1 cellular context compared by ENCODE assay signal in genomic region chr1:202084791-202085681, GRCh38.
TF ChIP-seq lines count a peak whose summit lies in the region.

No MANE protein-coding gene starts in this region.

TF ChIP-seq in HepG2, 621 proteins besides CTCF, POLR2A, EP300 and RAD21 (continued from another document and continues in another):
- TF ChIP-seq NFAT5 (CRISPR knock-in tag; IDR thresholded peaks at IDR 0.05) (0 out of 2 replicates have a peak, but pooled peaks have one; percentile 10), NCOR1 (IDR thresholded peaks at IDR 0.05; ENCODE audit: borderline replicate concordance, low read length) (peak; percentile 86; the same call in 1 of the 2 replicates), ZC3H4 (CRISPR knock-in tag; IDR thresholded peaks at IDR 0.05; ENCODE audit: borderline replicate concordance) (no peak), ZNF224 (CRISPR knock-in tag; IDR thresholded peaks at IDR 0.05) (no peak), PRDM4 (CRISPR knock-in tag; IDR thresholded peaks at IDR 0.05; ENCODE audit: borderline replicate concordance) (no peak), BHLHE40 (IDR thresholded peaks at IDR 0.05; ENCODE audit: low read length) (0 out of 2 replicates have a peak, but pooled peaks have one; percentile 3), FOXC1 (CRISPR knock-in tag; IDR thresholded peaks at IDR 0.05; ENCODE audit: borderline replicate concordance) (peak; percentile 61; the same call in 1 of the 2 replicates), PATZ1 (CRISPR knock-in tag; IDR thresholded peaks at IDR 0.05) (peak; percentile 90), ZNF263 (CRISPR knock-in tag; IDR thresholded peaks at IDR 0.05) (no peak), ZSCAN21 (CRISPR knock-in tag; IDR thresholded peaks at IDR 0.05; ENCODE audit: borderline replicate concordance) (peak; percentile 93; the same call in 1 of the 2 replicates), SIX1 (CRISPR knock-in tag; IDR thresholded peaks at IDR 0.05; ENCODE audit: borderline replicate concordance) (peak; percentile 97), ZFP82 (CRISPR knock-in tag; IDR thresholded peaks at IDR 0.05; ENCODE audit: borderline replicate concordance) (peak; percentile 66), ZNF629 (CRISPR knock-in tag; conservative IDR thresholded peaks at IDR 0.05) (0 out of 2 replicates have a peak, but pooled peaks have one; percentile 11), EED (CRISPR knock-in tag; IDR thresholded peaks at IDR 0.05) (0 out of 2 replicates have a peak, but pooled peaks have one; percentile 14), ZBTB7B (CRISPR knock-in tag; IDR thresholded peaks at IDR 0.05) (peak; percentile 47; the same call in 1 of the 2 replicates), PRDM15 (CRISPR knock-in tag; IDR thresholded peaks at IDR 0.05) (no peak), ATF7-NPFF (CRISPR knock-in tag; IDR thresholded peaks at IDR 0.05; ENCODE audit: low read depth) (peak; percentile 43; the same call in 1 of the 2 replicates), ZNF264 (CRISPR knock-in tag; IDR thresholded peaks at IDR 0.05) (peak; percentile 32; the same call in 1 of the 2 replicates), KLF16 (CRISPR knock-in tag; IDR thresholded peaks at IDR 0.05) (peak in 1 of 2 experiments; percentile 30; a peak in 1 of 4 replicates), SOX5 (CRISPR knock-in tag; IDR thresholded peaks at IDR 0.05; ENCODE audit: borderline replicate concordance) (peak; percentile 98), ZNF350 (CRISPR knock-in tag; IDR thresholded peaks at IDR 0.05; ENCODE audit: borderline replicate concordance, low read depth) (peak; percentile 67), MAX (IDR thresholded peaks at IDR 0.05) (peak; percentile 77), ZFP36L2 (CRISPR knock-in tag; IDR thresholded peaks at IDR 0.05) (no peak), ZFP41 (CRISPR knock-in tag; IDR thresholded peaks at IDR 0.05; ENCODE audit: borderline replicate concordance) (0 out of 2 replicates have a peak, but pooled peaks have one; percentile 31), MXI1 (IDR thresholded peaks at IDR 0.05; ENCODE audit: borderline replicate concordance, low read depth, low read length) (peak; percentile 56; the same call in 1 of the 3 replicates), GATAD2A (CRISPR knock-in tag; IDR thresholded peaks at IDR 0.05) (peak; percentile 81), JARID2 (CRISPR knock-in tag; IDR thresholded peaks at IDR 0.05; ENCODE audit: insufficient replicate concordance) (no peak), DNMT1 (CRISPR knock-in tag; IDR thresholded peaks at IDR 0.05) (no peak), GATA4 (IDR thresholded peaks at IDR 0.05; ENCODE audit: borderline replicate concordance, low read depth) (peak; percentile 18; the same call in 1 of the 2 replicates), RXRA (CRISPR knock-in tag; IDR thresholded peaks at IDR 0.05) (peak; percentile 54; the same call in 1 of the 2 replicates), FUBP1 (CRISPR knock-in tag; IDR thresholded peaks at IDR 0.05; ENCODE audit: borderline replicate concordance) (no peak), SRSF1 (optimal IDR thresholded peaks at IDR 0.05; ENCODE audit: low read depth, low read length) (peak; percentile 33), ZNF816 (CRISPR knock-in tag; IDR thresholded peaks at IDR 0.05; ENCODE audit: borderline replicate concordance) (peak; percentile 73; the same call in 1 of the 2 replicates), ZNF788 (CRISPR knock-in tag; IDR thresholded peaks at IDR 0.05; ENCODE audit: borderline replicate concordance) (peak; percentile 57; the same call in 1 of the 2 replicates), TFAP4 (IDR thresholded peaks at IDR 0.05; ENCODE audit: borderline replicate concordance, low read depth) (peak; percentile 49; the same call in 1 of the 2 replicates), ATAD3A (CRISPR knock-in tag; IDR thresholded peaks at IDR 0.05) (no peak), ZNF574 (CRISPR knock-in tag; IDR thresholded peaks at IDR 0.05) (no peak; the same call in 1 of the 2 replicates), HMG20A (CRISPR knock-in tag; IDR thresholded peaks at IDR 0.05; ENCODE audit: borderline replicate concordance) (peak; percentile 27; the same call in 1 of the 2 replicates), NFKB2 (CRISPR knock-in tag; IDR thresholded peaks at IDR 0.05; ENCODE audit: borderline replicate concordance) (0 out of 2 replicates have a peak, but pooled peaks have one; percentile 33), ZMYM2 (CRISPR knock-in tag; IDR thresholded peaks at IDR 0.05) (0 out of 2 replicates have a peak, but pooled peaks have one; percentile 31), ARHGAP35 (CRISPR knock-in tag; IDR thresholded peaks at IDR 0.05; ENCODE audit: borderline replicate concordance) (0 out of 2 replicates have a peak, but pooled peaks have one; percentile 23)
